ENCODE assay signal across 17 cellular contexts in the genomic region with DNA sequence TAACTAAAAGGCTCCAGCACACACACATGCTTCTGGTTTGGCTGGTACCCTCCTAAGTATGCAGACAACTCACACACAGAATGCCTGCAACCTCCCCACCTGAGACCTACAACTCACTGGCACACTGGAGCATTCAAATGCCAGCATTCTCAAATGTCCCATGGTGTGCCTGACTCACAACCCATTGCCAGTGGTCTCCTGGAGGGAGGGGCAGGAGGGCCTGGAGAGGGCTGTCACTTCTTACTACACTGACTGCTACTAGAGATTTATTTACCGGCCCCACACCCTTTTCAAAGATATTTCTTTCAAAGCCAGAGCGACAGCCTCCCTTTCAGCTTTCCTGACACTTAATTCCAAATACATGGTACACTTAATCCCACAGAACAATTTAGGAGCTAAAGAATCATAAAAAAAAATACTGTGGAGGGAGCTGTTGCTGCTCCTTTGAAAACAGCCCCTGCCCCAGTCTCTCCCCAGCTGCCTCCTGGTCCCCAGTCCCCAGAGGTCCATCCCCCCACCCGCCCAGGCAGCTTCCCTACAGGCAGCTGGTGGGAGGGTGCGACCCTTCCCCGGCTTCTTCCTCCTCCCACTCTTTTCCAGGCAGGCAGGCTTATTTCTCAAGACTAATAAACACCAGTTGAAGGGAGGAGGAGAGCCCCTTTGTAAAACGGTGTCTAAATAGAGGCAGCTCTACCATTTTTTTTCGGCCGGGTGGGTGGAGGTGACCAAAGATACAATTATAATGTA.
DNase-seq lines count a peak whose midpoint lies in the region; TF ChIP-seq lines count a peak whose summit lies in the region.
"Had no signal": no experiment of that assay in that cellular context is flagged by ENCODE, and none has a peak within 500 bp of the region (broad histone marks: within the 10 kb centered on the region; RNA-seq: fewer than 3 reads in every experiment).

No MANE protein-coding gene starts in this region.

- peak; percentile 57 to 80 for DNase-seq in NCI-H524 (lab: John Stamatoyannopoulos, UW)
- DNase-seq in astrocyte of the hippocampus (ENCODE audit: low read depth, low spot score): peak; percentile 36
- DNase-seq in left kidney (ENCODE audit: low read depth, low spot score): peak; percentile 96
- no peak for DNase-seq in T-helper 9 cell
- DNase-seq in GM20000 (ENCODE audit: low spot score): no peak
- no peak for DNase-seq in DMS153 (lab: John Stamatoyannopoulos, UW)
- DNase-seq: activated CD4-positive, alpha-beta T cell treated with anti-CD3 and anti-CD28 coated beads, Interleukin-2, amount 50 U/mL, for 48 hours; activated naive CD4-positive, alpha-beta T cell treated with anti-CD3 and anti-CD28 coated beads, Interleukin-2, amount 50 U/mL, for 16 hours; AML-193; Caco-2; Karpas-422; left ventricle myocardium superior; NCI-H1105; pancreas; RPMI8226; stimulated activated CD4-positive, alpha-beta T cell treated with anti-CD3 and anti-CD28 coated beads, Interleukin-4, amount 100 ng/mL, for 1 hour had no signal

- H3K27ac ChIP-seq in temporal lobe (ENCODE audit: low read depth, low read length): peak overlapping the region; percentile 18
- H3K27ac ChIP-seq: pancreas had no signal

- TF ChIP-seq CTCF in GM20000 (IDR thresholded peaks at IDR 0.05; ENCODE audit: extremely low read depth, missing control alignments): no peak

Comparison
In these comparisons a context has a peak if more than half of its experiments do, and no peak if none do; other contexts are left out.
1. DNase-seq: peak in NCI-H524 (2 of 2), astrocyte of the hippocampus (single experiment) and left kidney (single experiment); none in T-helper 9 cell (single experiment), GM20000 (single experiment) and DMS153 (single experiment).